In the genomic region with DNA sequence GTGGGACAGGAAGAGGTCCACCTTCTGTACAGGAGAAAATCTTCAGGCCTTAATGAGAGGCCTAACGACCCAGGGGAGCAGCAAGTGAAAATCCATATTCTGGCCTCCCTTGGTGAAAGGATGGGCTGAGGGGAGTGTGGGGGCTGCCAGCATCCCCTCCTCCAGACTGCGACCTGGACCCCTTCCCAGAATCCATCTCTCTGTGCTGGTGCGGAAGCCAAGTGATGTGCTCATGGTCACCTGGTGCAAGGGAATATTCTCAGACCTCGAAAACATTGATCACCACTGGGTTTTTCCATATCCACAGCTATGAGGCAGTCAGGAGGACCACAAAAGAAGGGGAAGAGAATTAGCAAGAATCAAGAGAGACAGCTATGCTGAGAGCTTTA, we compare ENCODE assay signal across 10 cellular contexts. TPM values are rescaled to one million over a fixed set of nuclear protein-coding genes. Genes with fewer than 3 reads are reported as not detected.
"Had no signal": no experiment of that assay in that cellular context is flagged by ENCODE, and none has a peak within 500 bp of the region (broad histone marks: within the 10 kb centered on the region; RNA-seq: fewer than 3 reads in every experiment).

No MANE protein-coding gene starts in this region.

- H3K27me3 ChIP-seq: foreskin keratinocyte, SJSA1, tibial nerve had no signal

- H3K36me3 ChIP-seq: SJSA1, tibial nerve had no signal

- H3K27ac ChIP-seq: foreskin keratinocyte, SJSA1 had no signal

- DNase-seq: activated CD4-positive, alpha-beta T cell treated with anti-CD3 and anti-CD28 coated beads, Interleukin-2, amount 50 U/mL, for 1 hour; activated effector memory CD4-positive, alpha-beta T cell treated with anti-CD3 and anti-CD28 coated beads, Interleukin-2, amount 50 U/mL, for 16 hours; activated T-cell treated with anti-CD3 and anti-CD28 coated beads, Interleukin-2, amount 50 U/mL, for 1 hour; foreskin keratinocyte; mucosa of descending colon; SW 1271 had no signal

- H3K4me3 ChIP-seq: mucosa of descending colon, SJSA1, skin epidermis, tibial nerve had no signal

- H3K9me3 ChIP-seq: mucosa of descending colon, SJSA1, tibial nerve had no signal

- ATAC-seq: mucosa of descending colon had no signal

RNA-seq across cellular contexts. Expression of a gene that starts 10.7 kb away (rescaled TPM):
- total RNA-seq: natural killer cell treated with Interleukin-12 subunit alpha and Interleukin-12 subunit beta and Interleukin-15 and Interleukin-18, amount 100 ng/mL, for 72 hours had no signal
